In the genomic region with DNA sequence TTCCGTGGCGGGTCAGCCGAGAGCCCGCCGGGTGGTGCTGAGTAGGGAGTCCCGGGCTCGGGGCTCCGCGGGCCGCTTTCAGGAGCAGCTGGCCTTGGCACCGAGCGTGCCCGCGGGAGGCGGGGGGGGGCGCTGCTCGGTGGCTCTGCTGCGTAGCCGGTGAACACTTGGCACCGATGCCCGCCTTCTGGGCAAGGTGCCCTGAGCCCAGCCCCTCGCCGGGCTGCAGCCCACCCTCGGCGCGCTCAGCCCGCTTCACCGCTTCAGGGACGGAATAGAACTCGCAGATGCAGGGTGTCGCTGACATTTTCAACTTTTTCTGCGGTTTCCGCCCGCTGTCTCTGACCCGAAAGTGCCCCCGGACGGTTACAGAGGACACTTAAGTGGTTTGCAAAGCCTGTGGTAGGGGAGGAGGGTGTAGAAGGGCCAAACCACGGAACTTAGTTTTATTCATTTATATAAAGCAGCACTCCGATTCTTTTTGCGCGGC, we compare ENCODE assay signal across 8 cellular contexts. TPM values are rescaled to one million over a fixed set of nuclear protein-coding genes. Genes with fewer than 3 reads are reported as not detected.
DNase-seq lines count a peak whose midpoint lies in the region; ATAC-seq and TF ChIP-seq lines count a peak whose summit lies in the region.

No MANE protein-coding gene starts in this region.

- H3K4me1 Mint-ChIP-seq in T-cell, result peaks cover 59 to 65% (median 63%) of the 10 kb centered on the region in 3 donors

- WGBS in liver, result under 1% methylated on average over 41 of the region's 41 CpGs

- H3K4me3 ChIP-seq in BE2C (ENCODE audit: low read depth, low read length), result peak overlapping the region; percentile 33
- H3K4me3 ChIP-seq in liver (ENCODE audit: low read depth in 1 of 3, low read length in 3 of 3), result peak overlapping the region; percentile 79 to 88 (median 83)

- H3K27me3 ChIP-seq in BE2C (peaks cover 55% of the 10 kb centered on the region), liver (ENCODE audit: control insufficient read depth in 4 of 4, insufficient read depth in 4 of 4, low read length in 3 of 4) (no peaks in the 10 kb centered on the region)

- H3K27ac Mint-ChIP-seq in T-cell, result peak overlapping the region; percentile 2 to 47

- H3K4me1 ChIP-seq in BE2C (no peaks in the 10 kb centered on the region), liver (ENCODE audit: control insufficient read depth in 4 of 4, insufficient read depth in 4 of 4, low read length in 3 of 4) (peaks cover 0 to 17% (median 5%) of the 10 kb centered on the region in 4 donors)

- H3K4me3 Mint-ChIP-seq in T-cell, result peak overlapping the region; percentile 75 to 85 (median 85)

- H3K36me3 ChIP-seq in BE2C (no peaks in the 10 kb centered on the region), liver (ENCODE audit: control insufficient read depth in 4 of 4, insufficient read depth in 3 of 4, low read depth in 1 of 4, low read length in 3 of 4) (no peaks in the 10 kb centered on the region)

- POLR2A ChIA-PET in T-cell (lab: Charles Lee), result no interaction called here

- H3K9me3 ChIP-seq in BE2C (no peaks in the 10 kb centered on the region; the same call in 1 of the 2 replicates), liver (ENCODE audit: control insufficient read depth in 4 of 4, low read length in 3 of 4) (no peaks in the 10 kb centered on the region)

- H3K27me3 Mint-ChIP-seq in T-cell, result peaks cover 0 to 2% of the 10 kb centered on the region in 2 donors

- no peak for DNase-seq in BE2C
- DNase-seq in T-cell, result peak in 26 of 34 experiments; percentile 15 to 52 (median 32)
- peak in 44 of 61 donors; percentile 6 to 71 (median 27) for DNase-seq in caudate nucleus (lab: John Stamatoyannopoulos, UW)
- DNase-seq in stimulated activated CD8-positive, alpha-beta memory T cell treated with anti-CD3 and anti-CD28 coated beads, Interleukin-2, amount 100 ng/mL, for 48 hours (ENCODE audit: low read depth in 2 of 2), result peak; percentile 30 to 52
- DNase-seq in GOT3 (lab: John Stamatoyannopoulos, UW), result no peak

- TF ChIP-seq RAD21 in liver (IDR thresholded peaks at IDR 0.05), result no peak

- H3K36me3 Mint-ChIP-seq in T-cell, result peaks cover 13% of the 10 kb centered on the region

- H3K9ac ChIP-seq in liver (ENCODE audit: low read depth in 1 of 2, low read length in 2 of 2), result peak overlapping the region; percentile 62 to 78

- CTCF ChIA-PET in T-cell (lab: Charles Lee), result interaction anchor here in 1 of 2 donors (0.6 to 1.1 kb wide), 2 partner anchors 23 to 40 kb away, joined by 3 to 4 read pairs; no protein-coding TSS in a partner anchor

- ATAC-seq in GM19023 (IDR thresholded peaks at IDR 0.05; ENCODE audit: unreplicated experiment) (peak; percentile 66), HG03159 (IDR thresholded peaks at IDR 0.05; ENCODE audit: unreplicated experiment) (peak; percentile 39), T-cell (replicated peaks in 1 of 4) (peak; percentile 57 to 74 (median 64))

- no peaks in the 10 kb centered on the region for H3K9me3 Mint-ChIP-seq in T-cell

- H3K27ac ChIP-seq in caudate nucleus (ENCODE audit: low read depth, low read length) (peak overlapping the region; percentile 50), liver (ENCODE audit: low read depth in 1 of 2, low read length in 2 of 2) (peak overlapping the region; percentile 19 to 79)

- TF ChIP-seq CTCF in BE2C (IDR thresholded peaks at IDR 0.05; ENCODE audit: low read depth, low read length) (no peak), liver (IDR thresholded peaks at IDR 0.05; ENCODE audit: low read depth, low read length, missing input control) (no peak)

TF ChIP-seq in liver, 16 proteins besides CTCF, POLR2A, EP300 and RAD21:
- TF ChIP-seq SP1 (IDR thresholded peaks at IDR 0.05) (no peak), FOXA1 (IDR thresholded peaks at IDR 0.05) (no peak), EGR1 (IDR thresholded peaks at IDR 0.05; ENCODE audit: low read depth in 2 of 2) (no peak), HNF4G (IDR thresholded peaks at IDR 0.05) (no peak), YY1 (IDR thresholded peaks at IDR 0.05) (no peak), HNF4A (conservative IDR thresholded peaks at IDR 0.05) (no peak), NR2F2 (IDR thresholded peaks at IDR 0.05) (no peak), GABPA (IDR thresholded peaks at IDR 0.05 in 1 of 2, conservative IDR thresholded peaks at IDR 0.05 in 1 of 2) (no peak), FOXA2 (IDR thresholded peaks at IDR 0.05) (no peak), JUND (IDR thresholded peaks at IDR 0.05) (no peak), RXRA (IDR thresholded peaks at IDR 0.05) (no peak), TAF1 (conservative IDR thresholded peaks at IDR 0.05) (no peak)
- TF ChIP-seq, protein P1, sequence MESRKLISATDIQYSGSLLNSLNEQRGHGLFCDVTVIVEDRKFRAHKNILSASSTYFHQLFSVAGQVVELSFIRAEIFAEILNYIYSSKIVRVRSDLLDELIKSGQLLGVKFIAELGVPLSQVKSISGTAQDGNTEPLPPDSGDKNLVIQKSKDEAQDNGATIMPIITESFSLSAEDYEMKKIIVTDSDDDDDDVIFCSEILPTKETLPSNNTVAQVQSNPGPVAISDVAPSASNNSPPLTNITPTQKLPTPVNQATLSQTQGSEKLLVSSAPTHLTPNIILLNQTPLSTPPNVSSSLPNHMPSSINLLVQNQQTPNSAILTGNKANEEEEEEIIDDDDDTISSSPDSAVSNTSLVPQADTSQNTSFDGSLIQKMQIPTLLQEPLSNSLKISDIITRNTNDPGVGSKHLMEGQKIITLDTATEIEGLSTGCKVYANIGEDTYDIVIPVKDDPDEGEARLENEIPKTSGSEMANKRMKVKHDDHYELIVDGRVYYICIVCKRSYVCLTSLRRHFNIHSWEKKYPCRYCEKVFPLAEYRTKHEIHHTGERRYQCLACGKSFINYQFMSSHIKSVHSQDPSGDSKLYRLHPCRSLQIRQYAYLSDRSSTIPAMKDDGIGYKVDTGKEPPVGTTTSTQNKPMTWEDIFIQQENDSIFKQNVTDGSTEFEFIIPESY (IDR thresholded peaks at IDR 0.05), result no peak
- TF ChIP-seq, protein P2, sequence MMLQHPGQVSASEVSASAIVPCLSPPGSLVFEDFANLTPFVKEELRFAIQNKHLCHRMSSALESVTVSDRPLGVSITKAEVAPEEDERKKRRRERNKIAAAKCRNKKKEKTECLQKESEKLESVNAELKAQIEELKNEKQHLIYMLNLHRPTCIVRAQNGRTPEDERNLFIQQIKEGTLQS (IDR thresholded peaks at IDR 0.05), result no peak
- TF ChIP-seq, protein P3, sequence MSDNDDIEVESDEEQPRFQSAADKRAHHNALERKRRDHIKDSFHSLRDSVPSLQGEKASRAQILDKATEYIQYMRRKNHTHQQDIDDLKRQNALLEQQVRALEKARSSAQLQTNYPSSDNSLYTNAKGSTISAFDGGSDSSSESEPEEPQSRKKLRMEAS (IDR thresholded peaks at IDR 0.05), result no peak
- TF ChIP-seq, protein P4, sequence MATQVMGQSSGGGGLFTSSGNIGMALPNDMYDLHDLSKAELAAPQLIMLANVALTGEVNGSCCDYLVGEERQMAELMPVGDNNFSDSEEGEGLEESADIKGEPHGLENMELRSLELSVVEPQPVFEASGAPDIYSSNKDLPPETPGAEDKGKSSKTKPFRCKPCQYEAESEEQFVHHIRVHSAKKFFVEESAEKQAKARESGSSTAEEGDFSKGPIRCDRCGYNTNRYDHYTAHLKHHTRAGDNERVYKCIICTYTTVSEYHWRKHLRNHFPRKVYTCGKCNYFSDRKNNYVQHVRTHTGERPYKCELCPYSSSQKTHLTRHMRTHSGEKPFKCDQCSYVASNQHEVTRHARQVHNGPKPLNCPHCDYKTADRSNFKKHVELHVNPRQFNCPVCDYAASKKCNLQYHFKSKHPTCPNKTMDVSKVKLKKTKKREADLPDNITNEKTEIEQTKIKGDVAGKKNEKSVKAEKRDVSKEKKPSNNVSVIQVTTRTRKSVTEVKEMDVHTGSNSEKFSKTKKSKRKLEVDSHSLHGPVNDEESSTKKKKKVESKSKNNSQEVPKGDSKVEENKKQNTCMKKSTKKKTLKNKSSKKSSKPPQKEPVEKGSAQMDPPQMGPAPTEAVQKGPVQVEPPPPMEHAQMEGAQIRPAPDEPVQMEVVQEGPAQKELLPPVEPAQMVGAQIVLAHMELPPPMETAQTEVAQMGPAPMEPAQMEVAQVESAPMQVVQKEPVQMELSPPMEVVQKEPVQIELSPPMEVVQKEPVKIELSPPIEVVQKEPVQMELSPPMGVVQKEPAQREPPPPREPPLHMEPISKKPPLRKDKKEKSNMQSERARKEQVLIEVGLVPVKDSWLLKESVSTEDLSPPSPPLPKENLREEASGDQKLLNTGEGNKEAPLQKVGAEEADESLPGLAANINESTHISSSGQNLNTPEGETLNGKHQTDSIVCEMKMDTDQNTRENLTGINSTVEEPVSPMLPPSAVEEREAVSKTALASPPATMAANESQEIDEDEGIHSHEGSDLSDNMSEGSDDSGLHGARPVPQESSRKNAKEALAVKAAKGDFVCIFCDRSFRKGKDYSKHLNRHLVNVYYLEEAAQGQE (IDR thresholded peaks at IDR 0.05), result no peak
TF ChIP-seq in liver: peak in this region for 0.

RNA-seq across cellular contexts. Expression of a gene that starts 0.7 kb away (rescaled TPM):
- 0.28 TPM for polyA plus RNA-seq in BE2C (2012; ENCODE audit: insufficient read depth, insufficient read length, low read depth)
- total RNA-seq in T-cell, result 10 to 100 TPM in 1 of 5 donors, 1 to 10 TPM in 4; 4.3 to 22.8 (median 5.0) TPM
- total RNA-seq in liver, result 1 to 10 TPM; 6.1 to 9.4 TPM
- polyA plus RNA-seq in liver, result 1 to 10 TPM; 3.2 to 4.5 TPM

Comparison
In these comparisons a context has a peak if more than half of its experiments do, and no peak if none do; other contexts are left out.
1. DNase-seq: peak in T-cell (26 of 34), caudate nucleus (44 of 61) and stimulated activated CD8-positive, alpha-beta memory T cell treated with anti-CD3 and anti-CD28 coated beads, Interleukin-2, amount 100 ng/mL, for 48 hours (2 of 2); none in BE2C (single experiment) and GOT3 (single experiment).
2. Peak in every context shown above with its lines, with median percentiles within 50 percentile points of each other: ATAC-seq.